27 cellular contexts compared by ENCODE assay signal in the genomic region with DNA sequence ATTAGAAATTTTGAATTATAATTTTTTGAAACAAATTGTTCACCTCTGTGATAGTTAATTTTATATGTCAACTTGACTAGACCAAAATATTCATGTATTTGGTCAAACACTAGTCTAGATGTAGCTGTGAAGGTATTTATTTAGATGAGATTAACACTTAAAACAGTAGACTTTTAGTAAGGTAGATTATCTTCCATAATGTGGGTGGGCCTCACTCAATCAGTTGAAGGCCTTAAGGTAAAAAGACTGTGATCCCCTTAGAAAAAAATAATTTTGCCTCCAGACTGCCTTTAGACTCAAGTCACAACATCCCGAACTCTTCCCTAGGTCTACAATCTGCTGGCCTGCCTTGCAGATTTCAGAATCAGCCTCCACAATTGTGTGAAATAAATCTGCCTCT.
"Had no signal": no experiment of that assay in that cellular context is flagged by ENCODE, and none has a peak within 500 bp of the region (broad histone marks: within the 10 kb centered on the region; RNA-seq: fewer than 3 reads in every experiment).

No MANE protein-coding gene starts in this region.

- H3K27ac ChIP-seq: colonic mucosa, coronary artery, dorsolateral prefrontal cortex, epithelial cell of prostate, esophagus muscularis mucosa, esophagus squamous epithelium, foreskin keratinocyte, gastrocnemius medialis, gastroesophageal sphincter, heart left ventricle, heart right ventricle had no signal

- H3K4me1 Mint-ChIP-seq: endodermal cell had no signal

- H3K27ac Mint-ChIP-seq: dendritic cell treated with granulocyte-macrophage colony-stimulating factor and Interleukin-4, amounts not matched to agents 40 ng/mL and 50 ng/mL, for 4 days; effector memory CD8-positive, alpha-beta T cell; endodermal cell had no signal

- H3K36me3 ChIP-seq: colonic mucosa, esophagus muscularis mucosa, esophagus squamous epithelium, gastrocnemius medialis, gastroesophageal sphincter, heart left ventricle, heart right ventricle had no signal

- H3K9me3 ChIP-seq: colonic mucosa, esophagus muscularis mucosa, esophagus squamous epithelium, gastrocnemius medialis, gastroesophageal sphincter, heart left ventricle, heart right ventricle had no signal

- DNase-seq: colonic mucosa; cortex of kidney; dermis blood vessel endothelial cell; dorsolateral prefrontal cortex; effector CD4-positive, alpha-beta T cell; effector CD8-positive, alpha-beta T cell; effector memory CD4-positive, alpha-beta T cell; effector memory CD8-positive, alpha-beta T cell; endodermal cell; erythroblast; esophagus squamous epithelium; foreskin fibroblast; foreskin keratinocyte; foreskin melanocyte; gastrocnemius medialis; glutamatergic neuron; head of caudate nucleus; heart left ventricle; heart right ventricle had no signal

- H3K4me1 ChIP-seq: colonic mucosa, esophagus muscularis mucosa, esophagus squamous epithelium, foreskin keratinocyte, gastrocnemius medialis, gastroesophageal sphincter, heart left ventricle, heart right ventricle had no signal

- H3K27me3 Mint-ChIP-seq: dendritic cell treated with granulocyte-macrophage colony-stimulating factor and Interleukin-4, amounts not matched to agents 40 ng/mL and 50 ng/mL, for 4 days; effector memory CD8-positive, alpha-beta T cell had no signal

- H3K27me3 ChIP-seq: colonic mucosa, esophagus muscularis mucosa, esophagus squamous epithelium, foreskin keratinocyte, gastrocnemius medialis, gastroesophageal sphincter, heart left ventricle, heart right ventricle had no signal

- H3K4me3 ChIP-seq: colonic mucosa, coronary artery, dorsolateral prefrontal cortex, esophagus muscularis mucosa, esophagus squamous epithelium, gastrocnemius medialis, gastroesophageal sphincter, heart left ventricle, heart right ventricle had no signal

- FAIRE-seq: endometrium, endothelial cell of umbilical vein had no signal

- ATAC-seq: effector memory CD8-positive, alpha-beta T cell; esophagus mucosa; foreskin keratinocyte; gastrocnemius medialis; gastroesophageal sphincter; heart left ventricle; heart right ventricle had no signal

- H3K4me3 Mint-ChIP-seq: dendritic cell treated with granulocyte-macrophage colony-stimulating factor and Interleukin-4, amounts not matched to agents 40 ng/mL and 50 ng/mL, for 4 days; effector memory CD8-positive, alpha-beta T cell; endodermal cell had no signal
